Comparison of ENCODE assay signal across 16 cellular contexts in genomic region chr1:39633422-39633821, GRCh38. TPM values are rescaled to one million over a fixed set of nuclear protein-coding genes. Genes with fewer than 3 reads are reported as not detected.
DNase-seq lines count a peak whose midpoint lies in the region; ATAC-seq lines count a peak whose summit lies in the region.
"Had no signal": no experiment of that assay in that cellular context is flagged by ENCODE, and none has a peak within 500 bp of the region (broad histone marks: within the 10 kb centered on the region; RNA-seq: fewer than 3 reads in every experiment).

No MANE protein-coding gene starts in this region.

- peak overlapping the region; percentile 37 for H3K4me3 ChIP-seq in HUES6 (ENCODE audit: low read depth, low read length)
- no peak overlapping the region for H3K4me3 ChIP-seq in mesendoderm (ENCODE audit: low read length)
- H3K4me3 ChIP-seq in skeletal muscle tissue (ENCODE audit: low read length in 3 of 3), result peak overlapping the region in 2 of 3 donors; percentile 41 to 45

- no CpG with 5 or more reads among the region's 3 CpGs for WGBS in mesendoderm (ENCODE audit: extremely low coverage, insufficient coverage, low lambda C conversion rate)

- peaks cover 94% of the 10 kb centered on the region for H3K27me3 ChIP-seq in HUES6 (ENCODE audit: control insufficient read depth, insufficient read depth, low read length)
- H3K27me3 ChIP-seq in mesendoderm (ENCODE audit: insufficient read depth, low read length, poor library complexity), result peaks cover 11% of the 10 kb centered on the region
- H3K27me3 ChIP-seq in skeletal muscle tissue (ENCODE audit: control insufficient read depth in 3 of 3, insufficient read depth in 3 of 3, low read length in 3 of 3), result peaks cover 0 to 5% (median 3%) of the 10 kb centered on the region in 3 donors

- peak overlapping the region; percentile 60 for H3K56ac ChIP-seq in mesendoderm (ENCODE audit: low read length)

- ATAC-seq in GM19467 (IDR thresholded peaks at IDR 0.05; ENCODE audit: unreplicated experiment), result no peak
- ATAC-seq: activated T-cell treated with anti-CD3 and anti-CD28 coated beads, Interleukin-2, amount 50 U/mL, for 4 hours had no signal

- H3K4me1 ChIP-seq in HUES6 (ENCODE audit: control insufficient read depth, insufficient read depth, low read length), result peaks cover 6% of the 10 kb centered on the region
- peaks cover 4% of the 10 kb centered on the region for H3K4me1 ChIP-seq in mesendoderm (ENCODE audit: control insufficient read depth, low read depth, low read length)
- H3K4me1 ChIP-seq in skeletal muscle tissue (ENCODE audit: control insufficient read depth in 3 of 3, insufficient read depth in 3 of 3, low read length in 3 of 3), result peaks cover 12 to 24% (median 20%) of the 10 kb centered on the region in 3 donors

- no peak overlapping the region for H2BK15ac ChIP-seq in mesendoderm (replicated peaks; ENCODE audit: low read depth)

- H4K5ac ChIP-seq in mesendoderm (ENCODE audit: low read length), result no peak overlapping the region

- H3K79me2 ChIP-seq in mesendoderm (ENCODE audit: control insufficient read depth, insufficient read depth, low read length), result no peaks in the 10 kb centered on the region

- H3K9ac ChIP-seq in HUES6 (ENCODE audit: low read length) (no peak overlapping the region), mesendoderm (ENCODE audit: low read length) (no peak overlapping the region), skeletal muscle tissue (ENCODE audit: low read depth in 1 of 3, low read length in 3 of 3) (peak overlapping the region; percentile 3 to 66 (median 46))

- H3K4me2 ChIP-seq in mesendoderm (ENCODE audit: low read length), result no peak overlapping the region

- no peak overlapping the region for H4K8ac ChIP-seq in mesendoderm (ENCODE audit: low read depth, low read length)

- H3K18ac ChIP-seq in mesendoderm (ENCODE audit: low read length), result no peak overlapping the region

- H2AK5ac ChIP-seq in mesendoderm (ENCODE audit: low read length), result no peak overlapping the region

- no peak overlapping the region for H2BK5ac ChIP-seq in mesendoderm (ENCODE audit: low read length)

- no peaks in the 10 kb centered on the region for H3K79me1 ChIP-seq in mesendoderm (ENCODE audit: low read length)

- DNase-seq in caudate nucleus (lab: John Stamatoyannopoulos, UW) (no peak), mesendoderm (no peak), NCI-H345 treated with DMSO at 0.1 percent for 48 hours (lab: John Stamatoyannopoulos, UW; ENCODE audit: unreplicated experiment) (no peak)
- DNase-seq in activated CD4-positive, alpha-beta T cell treated with anti-CD3 and anti-CD28 coated beads for 1 hour, result no peak
- DNase-seq in activated naive CD4-positive, alpha-beta T cell treated with Interleukin-2 at 50 U/mL for 16 hours, result no peak
- DNase-seq: activated CD4-positive, CD25-positive, alpha-beta regulatory T cell treated with anti-CD3 and anti-CD28 coated beads, Interleukin-2, amount 50 U/mL, for 72 hours; activated T-cell treated with anti-CD3 and anti-CD28 coated beads, Interleukin-2, amount 50 U/mL, for 4 hours; NCI-H446 treated with DMSO at 0.1 percent for 48 hours; OCI-M1; stimulated activated naive CD4-positive, alpha-beta T cell had no signal

- no peak overlapping the region for H3K4ac ChIP-seq in mesendoderm (ENCODE audit: low read depth, low read length)

- no peak overlapping the region for H2BK120ac ChIP-seq in mesendoderm (ENCODE audit: low read depth, low read length)

- H3K36me3 ChIP-seq in HUES6 (ENCODE audit: control insufficient read depth, insufficient read depth, low read length) (no peaks in the 10 kb centered on the region), mesendoderm (ENCODE audit: control insufficient read depth, insufficient read depth, low read length) (no peaks in the 10 kb centered on the region), skeletal muscle tissue (ENCODE audit: control insufficient read depth in 3 of 3, insufficient read depth in 3 of 3, low read length in 3 of 3) (peaks cover 0 to 14% (median 0%) of the 10 kb centered on the region in 3 donors)

- no peaks in the 10 kb centered on the region for H3K9me3 ChIP-seq in HUES6 (ENCODE audit: control insufficient read depth, insufficient read depth, low read depth, low read length)
- H3K9me3 ChIP-seq in skeletal muscle tissue (ENCODE audit: control insufficient read depth in 3 of 3, low read length in 3 of 3), result no peaks in the 10 kb centered on the region

- H3K27ac ChIP-seq in HUES6 (ENCODE audit: low read depth, low read length) (no peak overlapping the region), caudate nucleus (ENCODE audit: low read depth, low read length) (peak overlapping the region; percentile 48), mesendoderm (ENCODE audit: low read depth, low read length) (no peak overlapping the region), skeletal muscle tissue (ENCODE audit: low read depth, low read length) (no peak overlapping the region)
- H3K27ac ChIP-seq: C4-2B, HL-60 had no signal

- no peak overlapping the region for H3K23ac ChIP-seq in mesendoderm (ENCODE audit: low read length)

RNA-seq across cellular contexts. Expression of gene HEYL, which starts 6.0 kb away (rescaled TPM):
- 0.41 TPM for polyA plus RNA-seq in mesendoderm (2013, experiment 1 of 2)
- 0.41 TPM for polyA plus RNA-seq in mesendoderm (2013, experiment 2 of 2)
- total RNA-seq in skeletal muscle tissue, result 11.0 TPM

RNA-seq across cellular contexts. Expression of gene NT5C1A, which starts 38.5 kb away (rescaled TPM):
- not detected for polyA plus RNA-seq in mesendoderm (2013, experiment 1 of 2)
- not detected for polyA plus RNA-seq in mesendoderm (2013, experiment 2 of 2)
- 11.0 TPM for total RNA-seq in skeletal muscle tissue
- total RNA-seq: activated T-cell treated with anti-CD3 and anti-CD28 coated beads, Interleukin-2, amount 50 U/mL, for 4 hours had no signal

RNA-seq across cellular contexts. Expression of gene PABPC4, which starts 56.8 kb away (rescaled TPM):
- 308 TPM for polyA plus RNA-seq in mesendoderm (2013, experiment 1 of 2)
- 298 TPM for polyA plus RNA-seq in mesendoderm (2013, experiment 2 of 2)
- total RNA-seq in skeletal muscle tissue, result 452 TPM

RNA-seq across cellular contexts. Expression of gene HPCAL4, which starts 57.8 kb away (rescaled TPM):
- polyA plus RNA-seq in mesendoderm (2013, experiment 1 of 2), result 0.07 TPM
- polyA plus RNA-seq in mesendoderm (2013, experiment 2 of 2), result 0.06 TPM
- 0.52 TPM for total RNA-seq in skeletal muscle tissue
- total RNA-seq: liver had no signal
- polyA plus RNA-seq: liver had no signal

Comparison
In these comparisons a context has a peak if more than half of its experiments do, and no peak if none do; other contexts are left out.
1. H3K9ac ChIP-seq: peak in skeletal muscle tissue (3 of 3); none in HUES6 (single experiment) and mesendoderm (single experiment).